In genomic region chr16:2904100-2904921, GRCh38 we compare ENCODE assay signal across 8 cellular contexts. TPM values are rescaled to one million over a fixed set of nuclear protein-coding genes. Genes with fewer than 3 reads are reported as not detected.
A peak's percentile ranks its signal among the peaks of the same experiment; 100 is the strongest.
DNase-seq lines count a peak whose midpoint lies in the region; ATAC-seq and TF ChIP-seq lines count a peak whose summit lies in the region.

No MANE protein-coding gene starts in this region.

- TF ChIP-seq POLR2A in heart left ventricle (IDR thresholded peaks at IDR 0.05): no peak

- in situ Hi-C loops in HAP-1 (cut with MboI; ENCODE audit: low sequenced_read_pairs): no loop called here

- no peaks in the 10 kb centered on the region for H3K9me3 ChIP-seq in HAP-1
- no peaks in the 10 kb centered on the region for H3K9me3 ChIP-seq in heart left ventricle

- peak overlapping the region; percentile 92 for H3K27ac Mint-ChIP-seq in type B pancreatic cell

- H3K4me1 Mint-ChIP-seq in type B pancreatic cell (ENCODE audit: unreplicated experiment): peaks cover 11% of the 10 kb centered on the region

- intact Hi-C loops in heart left ventricle (cut with DNase I): loop anchor here in 9 of 10 donors (2.0 kb wide), 3 partner anchors 14 to 30 kb away; partner anchors contain the start of gene FLYWCH2 (in 8 of the 9)
- intact Hi-C loops in posterior cingulate gyrus (cut with DNase I): loop anchor here (2.0 kb wide), 1 partner anchor 22 kb away; the partner anchor contains the start of gene FLYWCH2

- H3K4me3 ChIP-seq in HAP-1 (peak overlapping the region; percentile 79), heart left ventricle (peak overlapping the region; percentile 64 to 96 (median 81))

- H3K36me3 Mint-ChIP-seq in type B pancreatic cell: no peaks in the 10 kb centered on the region

- DNase-seq in ELF-1 (ENCODE audit: low read depth, low spot score): peak; percentile 97
- DNase-seq in HAP-1 (ENCODE audit: low spot score in 2 of 2): peak; percentile 76 to 87
- peak; percentile 34 for DNase-seq in NCI-H1048 (lab: John Stamatoyannopoulos, UW)
- DNase-seq in T follicular helper cell (ENCODE audit: low read depth): peak; percentile 60
- peak; percentile 89 to 93 (median 89) for DNase-seq in heart left ventricle
- peak; percentile 76 to 98 (median 86) for DNase-seq in posterior cingulate gyrus
- peak; percentile 86 for DNase-seq in type B pancreatic cell (ENCODE audit: extremely low spot score, unreplicated experiment)

- no peaks in the 10 kb centered on the region for H3K9me3 Mint-ChIP-seq in type B pancreatic cell

- H3K4me1 ChIP-seq in HAP-1 (peaks cover 9% of the 10 kb centered on the region), heart left ventricle (peaks cover 0 to 23% (median 12%) of the 10 kb centered on the region in 12 donors)

- H3K4me3 Mint-ChIP-seq in type B pancreatic cell: peak overlapping the region; percentile 98

- H3K27ac ChIP-seq in adipose tissue (ENCODE audit: low read depth, low read length) (peak overlapping the region; percentile 35), heart left ventricle (peak overlapping the region; percentile 91 to 100 (median 97))

- TF ChIP-seq CTCF in heart left ventricle (IDR thresholded peaks at IDR 0.05) (peak; percentile 88 to 99 (median 97)), type B pancreatic cell (conservative IDR thresholded peaks at IDR 0.05) (peak; percentile 97)

- no peaks in the 10 kb centered on the region for H3K27me3 ChIP-seq in HAP-1 (ENCODE audit: low read depth)
- H3K27me3 ChIP-seq in heart left ventricle: no peaks in the 10 kb centered on the region

- H3K27me3 Mint-ChIP-seq in type B pancreatic cell: no peaks in the 10 kb centered on the region

- peak; percentile 12 to 63 (median 62) for ATAC-seq in heart left ventricle

- 0 to 1% (median 1%) methylated on average over 59 to 62 of the region's 62 CpGs for WGBS in adipose tissue, 3 donors
- 0 to 1% (median 1%) methylated on average over 45 to 62 of the region's 62 CpGs for WGBS in heart left ventricle, 4 donors

- H3K36me3 ChIP-seq in HAP-1 (replicated peaks) (no peaks in the 10 kb centered on the region), heart left ventricle (peaks cover 0 to 11% (median 1%) of the 10 kb centered on the region in 9 donors)

RNA-seq across cellular contexts. Expression of gene FLYWCH1, which starts 7.4 kb away (rescaled TPM):
- polyA plus RNA-seq in adipose tissue (10 to 100 TPM in 2 of 3 donors, 1 to 10 TPM in 1; 8.8 to 23.7 (median 20.9) TPM), heart left ventricle (10 to 100 TPM; 28.3 to 29.1 TPM)
- total RNA-seq in heart left ventricle (10 to 100 TPM; 26.3 to 48.4 (median 34.2) TPM), type B pancreatic cell (ENCODE audit: low replicate concordance) (17.8 and 28.6 TPM in 2 replicates)

RNA-seq across cellular contexts. Expression of gene FLYWCH2, which starts 21.3 kb away (rescaled TPM):
- polyA plus RNA-seq in adipose tissue (10 to 100 TPM; 15.8 to 43.1 (median 32.4) TPM), heart left ventricle (10 to 100 TPM; 35.3 to 53.4 TPM)
- total RNA-seq in heart left ventricle (10 to 100 TPM; 20.1 to 64.1 (median 22.6) TPM), type B pancreatic cell (ENCODE audit: low replicate concordance) (43.1 and 45.9 TPM in 2 replicates)

RNA-seq across cellular contexts. Expression of gene PRSS22, which starts 46.3 kb away (rescaled TPM):
- polyA plus RNA-seq in adipose tissue: 1 to 10 TPM in 2 of 3 donors, not detected in 1; 1.2 to 7.9 TPM
- not detected for total RNA-seq in heart left ventricle
- polyA plus RNA-seq in heart left ventricle: not detected
- total RNA-seq in type B pancreatic cell (ENCODE audit: low replicate concordance): 42.5 and 56.8 TPM in 2 replicates

RNA-seq across cellular contexts. Expression of gene KREMEN2, which starts 59.8 kb away (rescaled TPM):
- polyA plus RNA-seq in adipose tissue (under 1 TPM in 2 of 3 donors, not detected in 1; 0.07 to 0.22 TPM), heart left ventricle (not detected)
- total RNA-seq in heart left ventricle (under 1 TPM in 1 of 9 donors, not detected in 8; 0.27 TPM), type B pancreatic cell (ENCODE audit: low replicate concordance) (4.5 and 7.7 TPM in 2 replicates)

Comparison
In these comparisons a context has a peak if more than half of its experiments do, and no peak if none do; other contexts are left out.
1. Peak in every context shown above with its lines: DNase-seq, ATAC-seq, H3K4me3 ChIP-seq and H3K27ac ChIP-seq.
2. DNase-seq: peak in every context shown above with its lines; median percentile 97 in ELF-1; 89 in heart left ventricle; 86 in posterior cingulate gyrus; 86 in type B pancreatic cell; 82 in HAP-1; 60 in T follicular helper cell; 34 in NCI-H1048.
3. RNA of gene PRSS22, which starts 46.3 kb away (total RNA-seq): 42.5 to 56.8 TPM in type B pancreatic cell; not detected in heart left ventricle; every median in the first group is over 10 times any median in the second.